In genomic region chr7:130888017-130888371, GRCh38 we compare ENCODE assay signal across 10 cellular contexts.
DNase-seq lines count a peak whose midpoint lies in the region.
"Had no signal": no experiment of that assay in that cellular context is flagged by ENCODE, and none has a peak within 500 bp of the region (broad histone marks: within the 10 kb centered on the region; RNA-seq: fewer than 3 reads in every experiment).

No MANE protein-coding gene starts in this region.

- H3K27ac ChIP-seq in esophagus (ENCODE audit: low read depth in 2 of 2, low read length in 1 of 2) (peak overlapping the region; percentile 57 to 81), skeletal muscle tissue (ENCODE audit: low read depth, low read length) (peak overlapping the region; percentile 82)

- H3K36me3 ChIP-seq in esophagus (ENCODE audit: control insufficient read depth in 2 of 2, insufficient read depth in 2 of 2, low read length in 1 of 2) (peaks cover 9 to 11% of the 10 kb centered on the region in 2 donors), skeletal muscle tissue (ENCODE audit: control insufficient read depth in 3 of 3, insufficient read depth in 3 of 3, low read length in 3 of 3) (peaks cover 9 to 36% (median 20%) of the 10 kb centered on the region in 3 donors)

- H3K4me3 Mint-ChIP-seq in T-helper 2 cell treated with Interferon-gamma antibody and Interleukin-4, amounts not matched to agents 5 μg/mL and 100 μg/mL, for 36 hours: no peak overlapping the region

- no peak for DNase-seq in T-helper 2 cell treated with Interferon-gamma antibody and Interleukin-4, amounts not matched to agents 5 μg/mL and 100 μg/mL, for 36 hours (ENCODE audit: low spot score)
- DNase-seq in T-helper 2 cell (no peak), SW480 (ENCODE audit: low spot score) (peak; percentile 70), NCI-H510A (lab: John Stamatoyannopoulos, UW) (no peak), NCI-H187 (lab: John Stamatoyannopoulos, UW) (no peak)
- no peak for DNase-seq in NK-92 treated with Interleukin-12 subunit alpha and Interleukin-12 subunit beta, amount 100 ng/mL, for 24 hours (lab: John Stamatoyannopoulos, UW)
- DNase-seq: 8988T, NCI-H748 treated with DMSO at 0.1 percent for 48 hours had no signal

- H3K4me1 Mint-ChIP-seq in T-helper 2 cell treated with Interferon-gamma antibody and Interleukin-4, amounts not matched to agents 5 μg/mL and 100 μg/mL, for 36 hours (ENCODE audit: low read depth): peaks cover 36% of the 10 kb centered on the region

- H3K4me1 ChIP-seq in esophagus (ENCODE audit: control insufficient read depth in 2 of 2, insufficient read depth in 2 of 2, low read length in 1 of 2) (peaks cover 15 to 18% of the 10 kb centered on the region in 2 donors), skeletal muscle tissue (ENCODE audit: control insufficient read depth in 3 of 3, insufficient read depth in 3 of 3, low read length in 3 of 3) (peaks cover 59 to 61% (median 60%) of the 10 kb centered on the region in 3 donors)

- H3K27ac Mint-ChIP-seq in T-helper 2 cell treated with Interferon-gamma antibody and Interleukin-4, amounts not matched to agents 5 μg/mL and 100 μg/mL, for 36 hours: peak overlapping the region; percentile 38

- peak overlapping the region; percentile 22 to 79 (median 66) for H3K9ac ChIP-seq in skeletal muscle tissue (ENCODE audit: low read depth in 1 of 3, low read length in 3 of 3)

- no peaks in the 10 kb centered on the region for H3K27me3 Mint-ChIP-seq in T-helper 2 cell treated with Interferon-gamma antibody and Interleukin-4, amounts not matched to agents 5 μg/mL and 100 μg/mL, for 36 hours (ENCODE audit: low read depth)

- H3K9me3 ChIP-seq in esophagus (ENCODE audit: control insufficient read depth in 2 of 2, insufficient read depth in 1 of 2, low read depth in 1 of 2, low read length in 1 of 2): peaks cover 0 to 2% of the 10 kb centered on the region in 2 donors
- H3K9me3 ChIP-seq in skeletal muscle tissue (ENCODE audit: control insufficient read depth in 3 of 3, low read length in 3 of 3): no peaks in the 10 kb centered on the region

- H3K36me3 Mint-ChIP-seq in T-helper 2 cell treated with Interferon-gamma antibody and Interleukin-4, amounts not matched to agents 5 μg/mL and 100 μg/mL, for 36 hours (ENCODE audit: low read depth): peaks cover 56% of the 10 kb centered on the region

- H3K27me3 ChIP-seq in esophagus (ENCODE audit: control insufficient read depth in 1 of 2, insufficient read depth in 2 of 2, low read length in 2 of 2) (no peaks in the 10 kb centered on the region), skeletal muscle tissue (ENCODE audit: control insufficient read depth in 3 of 3, insufficient read depth in 3 of 3, low read length in 3 of 3) (no peaks in the 10 kb centered on the region)

- 85 to 87% methylated on average over 11 of the region's 11 CpGs for WGBS in esophagus, 2 donors

- H3K9me3 Mint-ChIP-seq in T-helper 2 cell treated with Interferon-gamma antibody and Interleukin-4, amounts not matched to agents 5 μg/mL and 100 μg/mL, for 36 hours: no peaks in the 10 kb centered on the region

- H3K4me3 ChIP-seq in esophagus (ENCODE audit: low read depth in 1 of 2, low read length in 2 of 2) (no peak overlapping the region), skeletal muscle tissue (ENCODE audit: low read length in 3 of 3) (peak overlapping the region in 1 of 3 donors; percentile 36)
